15 cellular contexts compared by ENCODE assay signal in the genomic region with DNA sequence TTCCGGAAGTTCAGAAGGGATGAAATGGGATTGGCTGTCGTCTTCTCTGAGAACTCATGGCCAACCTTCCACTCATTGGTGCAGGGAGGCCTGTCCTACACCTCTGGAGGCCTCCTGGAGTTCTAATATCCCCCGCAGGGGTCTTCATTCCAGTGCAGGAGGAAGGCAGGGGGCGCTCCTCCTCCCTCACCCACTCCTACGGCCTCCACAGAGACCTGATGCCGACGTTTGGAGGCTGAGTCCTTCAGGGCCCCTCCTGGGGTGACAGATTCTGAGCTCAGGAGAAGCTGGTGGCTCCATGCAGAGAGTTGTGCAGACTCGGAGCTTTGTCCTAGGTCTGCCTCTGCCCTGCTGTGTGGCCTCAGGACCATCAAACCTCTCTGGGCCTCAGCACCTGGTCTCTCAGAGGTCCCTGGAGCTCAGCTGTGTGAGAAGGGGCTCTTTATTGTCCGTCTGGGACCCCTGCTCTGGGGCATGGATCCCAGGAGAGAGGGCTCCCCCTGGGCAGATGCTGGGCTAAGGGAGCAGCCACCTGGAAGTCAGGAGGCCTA.
DNase-seq lines count a peak whose midpoint lies in the region; ATAC-seq and TF ChIP-seq lines count a peak whose summit lies in the region.
"Had no signal": no experiment of that assay in that cellular context is flagged by ENCODE, and none has a peak within 500 bp of the region (broad histone marks: within the 10 kb centered on the region; RNA-seq: fewer than 3 reads in every experiment).

No MANE protein-coding gene starts in this region.

- ATAC-seq in GM23338 (no peak), GM18861 (IDR thresholded peaks at IDR 0.05; ENCODE audit: unreplicated experiment) (no peak)
- no peak for ATAC-seq in naive thymus-derived CD4-positive, alpha-beta T cell

- H3K27me3 Mint-ChIP-seq in GM23338 (ENCODE audit: insufficient read depth, low read depth, poor library complexity) (peaks cover 21% of the 10 kb centered on the region), endodermal cell (ENCODE audit: insufficient read depth) (peaks cover 7% of the 10 kb centered on the region)
- H3K27me3 Mint-ChIP-seq in naive thymus-derived CD4-positive, alpha-beta T cell = peaks cover 0 to 19% (median 5%) of the 10 kb centered on the region in 5 donors

- H3K4me3 Mint-ChIP-seq in GM23338 (no peak overlapping the region), endodermal cell (no peak overlapping the region)
- no peak overlapping the region for H3K4me3 Mint-ChIP-seq in naive thymus-derived CD4-positive, alpha-beta T cell
- H3K4me3 Mint-ChIP-seq: CD4-positive, CD25-positive, alpha-beta regulatory T cell had no signal

- intact Hi-C loops in naive thymus-derived CD4-positive, alpha-beta T cell (cut with micrococcal nuclease) = no loop called here

- H3K4me1 Mint-ChIP-seq in GM23338 (peaks cover 23% of the 10 kb centered on the region), endodermal cell (no peaks in the 10 kb centered on the region)
- H3K4me1 Mint-ChIP-seq in naive thymus-derived CD4-positive, alpha-beta T cell = no peaks in the 10 kb centered on the region
- H3K4me1 Mint-ChIP-seq: CD4-positive, CD25-positive, alpha-beta regulatory T cell had no signal

- DNase-seq in GM23338 (ENCODE audit: low spot score) (no peak), NB4 (ENCODE audit: low read depth) (no peak), endodermal cell (no peak), osteoblast (ENCODE audit: insufficient read length, low spot score, missing footprints) (peak; percentile 55), NCI-H69 (lab: John Stamatoyannopoulos, UW) (no peak)
- DNase-seq in naive thymus-derived CD4-positive, alpha-beta T cell = no peak
- DNase-seq: ACHN; CD4-positive, CD25-positive, alpha-beta regulatory T cell; DMS53; GOT3; HCEC 1CT; IMR-90; KBM-7 had no signal

- H3K4me2 ChIP-seq in GM23338 (no peak overlapping the region), osteoblast (ENCODE audit: insufficient read depth, low read length) (no peak overlapping the region)

- H3K79me2 ChIP-seq in GM23338 (replicated peaks; ENCODE audit: insufficient read depth) = no peaks in the 10 kb centered on the region
- no peaks in the 10 kb centered on the region for H3K79me2 ChIP-seq in osteoblast (ENCODE audit: insufficient read depth, low read length)

- H3K27me3 ChIP-seq in GM23338 (ENCODE audit: insufficient read depth) = no peaks in the 10 kb centered on the region
- no peaks in the 10 kb centered on the region for H3K27me3 ChIP-seq in endodermal cell (ENCODE audit: control insufficient read depth, insufficient read depth, low read length, poor library complexity, severe bottlenecking)
- peaks cover 10% of the 10 kb centered on the region for H3K27me3 ChIP-seq in osteoblast (ENCODE audit: insufficient read depth, low read length)
- H3K27me3 ChIP-seq in naive thymus-derived CD4-positive, alpha-beta T cell (ENCODE audit: control insufficient read depth in 2 of 2, insufficient read depth in 2 of 2, low read length in 2 of 2) = no peaks in the 10 kb centered on the region
- H3K27me3 ChIP-seq: BLaER1 treated with 17β-estradiol and CSF1 and Interleukin-3, amounts not matched to agents 10 nM and 100 nM had no signal

- CTCF ChIA-PET in naive thymus-derived CD4-positive, alpha-beta T cell (lab: Charles Lee) = no interaction called here

- no peaks in the 10 kb centered on the region for H3K9me2 ChIP-seq in GM23338 (ENCODE audit: insufficient read depth)

- H3K27ac ChIP-seq in GM23338 (ENCODE audit: low read depth) (no peak overlapping the region), endodermal cell (ENCODE audit: low read depth, low read length) (no peak overlapping the region), osteoblast (ENCODE audit: low read depth, low read length) (no peak overlapping the region)
- H3K27ac ChIP-seq in naive thymus-derived CD4-positive, alpha-beta T cell (ENCODE audit: low read depth, low read length) = no peak overlapping the region
- H3K27ac ChIP-seq: BLaER1 treated with 17β-estradiol and CSF1 and Interleukin-3, amounts not matched to agents 10 nM and 100 nM had no signal

- H3K4me1 ChIP-seq in GM23338 (ENCODE audit: insufficient read depth) = 0 out of 2 replicates have a peak, but pooled peaks cover 5% of the 10 kb centered on the region
- no peaks in the 10 kb centered on the region for H3K4me1 ChIP-seq in endodermal cell (ENCODE audit: control insufficient read depth, insufficient read depth, low read length)
- no peaks in the 10 kb centered on the region for H3K4me1 ChIP-seq in osteoblast (ENCODE audit: insufficient read depth, low read length)
- H3K4me1 ChIP-seq in naive thymus-derived CD4-positive, alpha-beta T cell (ENCODE audit: control insufficient read depth in 2 of 2, insufficient read depth in 2 of 2, low read length in 2 of 2) = no peaks in the 10 kb centered on the region

- H2AFZ ChIP-seq in GM23338 = peak overlapping the region; percentile 78; the same call in 1 of the 2 replicates
- H2AFZ ChIP-seq in osteoblast (ENCODE audit: low read length) = no peak overlapping the region

- H3K36me3 ChIP-seq in GM23338 (ENCODE audit: insufficient read depth) (no peaks in the 10 kb centered on the region), endodermal cell (ENCODE audit: control insufficient read depth, insufficient read depth, low read length) (no peaks in the 10 kb centered on the region), osteoblast (ENCODE audit: insufficient read depth, low read length) (no peaks in the 10 kb centered on the region)
- no peaks in the 10 kb centered on the region for H3K36me3 ChIP-seq in naive thymus-derived CD4-positive, alpha-beta T cell (ENCODE audit: control insufficient read depth in 2 of 3, insufficient read depth in 3 of 3, low read length in 3 of 3)
- H3K36me3 ChIP-seq: BLaER1 treated with 17β-estradiol and CSF1 and Interleukin-3, amounts not matched to agents 10 nM and 100 nM had no signal

- 82 to 87% methylated on average over 9 of the region's 9 CpGs for WGBS in endodermal cell (ENCODE audit: insufficient coverage in 1 of 2, insufficient read length in 1 of 2), 2 experiments

- no peak overlapping the region for H3K9ac ChIP-seq in endodermal cell (ENCODE audit: extremely low read depth, low read length, poor library complexity, severe bottlenecking)
- H3K9ac ChIP-seq: BLaER1 treated with 17β-estradiol and CSF1 and Interleukin-3, amounts not matched to agents 10 nM and 100 nM had no signal

- POLR2A ChIA-PET in naive thymus-derived CD4-positive, alpha-beta T cell (lab: Charles Lee) = no interaction called here

- H3K27ac Mint-ChIP-seq in GM23338 (no peak overlapping the region), endodermal cell (no peak overlapping the region)
- no peak overlapping the region for H3K27ac Mint-ChIP-seq in naive thymus-derived CD4-positive, alpha-beta T cell
- H3K27ac Mint-ChIP-seq: CD4-positive, CD25-positive, alpha-beta regulatory T cell had no signal

- H3K36me3 Mint-ChIP-seq in GM23338 (ENCODE audit: low read depth) (no peaks in the 10 kb centered on the region; the same call in 2 of the 3 replicates), endodermal cell (ENCODE audit: low read depth) (no peaks in the 10 kb centered on the region)
- H3K36me3 Mint-ChIP-seq in naive thymus-derived CD4-positive, alpha-beta T cell = no peaks in the 10 kb centered on the region
- H3K36me3 Mint-ChIP-seq: CD4-positive, CD25-positive, alpha-beta regulatory T cell had no signal

- H3K4me3 ChIP-seq in GM23338 = no peak overlapping the region
- H3K4me3 ChIP-seq in NB4 (ENCODE audit: low read depth, low read length) = no peak overlapping the region
- no peak overlapping the region for H3K4me3 ChIP-seq in endodermal cell (ENCODE audit: low read length)
- H3K4me3 ChIP-seq in osteoblast (ENCODE audit: insufficient read depth, low read length) = no peak overlapping the region
- H3K4me3 ChIP-seq in naive thymus-derived CD4-positive, alpha-beta T cell (ENCODE audit: low read length) = no peak overlapping the region
- H3K4me3 ChIP-seq: BLaER1 treated with 17β-estradiol and CSF1 and Interleukin-3, amounts not matched to agents 10 nM and 100 nM had no signal

- H3F3A ChIP-seq in GM23338 (replicated peaks; ENCODE audit: low read depth) = no peaks in the 10 kb centered on the region

- no peak for TF ChIP-seq POLR2A in NB4 (IDR thresholded peaks at IDR 0.05; ENCODE audit: extremely low read depth, insufficient read length)

- H3K9me3 ChIP-seq in endodermal cell (ENCODE audit: control insufficient read depth, low read length) (no peaks in the 10 kb centered on the region), osteoblast (ENCODE audit: low read depth, low read length) (no peaks in the 10 kb centered on the region)
- no peaks in the 10 kb centered on the region for H3K9me3 ChIP-seq in naive thymus-derived CD4-positive, alpha-beta T cell (ENCODE audit: control insufficient read depth in 2 of 3, low read length in 3 of 3)
- H3K9me3 ChIP-seq: BLaER1 treated with 17β-estradiol and CSF1 and Interleukin-3, amounts not matched to agents 10 nM and 100 nM had no signal

- no peaks in the 10 kb centered on the region for H4K20me1 ChIP-seq in GM23338 (replicated peaks; ENCODE audit: insufficient read depth)
- H4K20me1 ChIP-seq in osteoblast (ENCODE audit: insufficient read depth, low read length) = no peaks in the 10 kb centered on the region

- H3K9me3 Mint-ChIP-seq in GM23338 = no peaks in the 10 kb centered on the region
- no peaks in the 10 kb centered on the region for H3K9me3 Mint-ChIP-seq in endodermal cell
- H3K9me3 Mint-ChIP-seq in naive thymus-derived CD4-positive, alpha-beta T cell = no peaks in the 10 kb centered on the region
- H3K9me3 Mint-ChIP-seq: CD4-positive, CD25-positive, alpha-beta regulatory T cell had no signal

- TF ChIP-seq CTCF in GM23338 (conservative IDR thresholded peaks at IDR 0.05; ENCODE audit: low read depth in 2 of 2) (peak; percentile 23 to 44), NB4 (IDR thresholded peaks at IDR 0.05; ENCODE audit: low read depth, low read length) (peak; percentile 4), endodermal cell (conservative IDR thresholded peaks at IDR 0.05) (peak; percentile 51), osteoblast (IDR thresholded peaks at IDR 0.05; ENCODE audit: extremely low read depth, low read depth, low read length) (no peak)
